Comparison of ENCODE assay signal across 30 cellular contexts in genomic region chr21:46149205-46149901, GRCh38. TPM values are rescaled to one million over a fixed set of nuclear protein-coding genes. Genes with fewer than 3 reads are reported as not detected.
DNase-seq lines count a peak whose midpoint lies in the region; ATAC-seq and TF ChIP-seq lines count a peak whose summit lies in the region.
"Had no signal": no experiment of that assay in that cellular context is flagged by ENCODE, and none has a peak within 500 bp of the region (broad histone marks: within the 10 kb centered on the region; RNA-seq: fewer than 3 reads in every experiment).

No MANE protein-coding gene starts in this region.

- no peaks in the 10 kb centered on the region for H3K9me3 ChIP-seq in uterus
- H3K9me3 ChIP-seq: adrenal gland, breast epithelium, colonic mucosa, lower lobe of right lung, neutrophil, thyroid gland had no signal

- peaks cover 4% of the 10 kb centered on the region for H3K4me1 Mint-ChIP-seq in activated CD4-positive, alpha-beta T cell treated with anti-CD3 and anti-CD28 coated beads for 36 hours
- H3K4me1 Mint-ChIP-seq in glutamatergic neuron (ENCODE audit: low read depth, unreplicated experiment) (peaks cover 5% of the 10 kb centered on the region), neural crest cell (peaks cover 10% of the 10 kb centered on the region)

- no peak overlapping the region for H3K27ac ChIP-seq in uterus
- no peak overlapping the region for H3K27ac ChIP-seq in brain microvascular endothelial cell
- H3K27ac ChIP-seq: adrenal gland, breast epithelium, colonic mucosa, lower lobe of right lung, neutrophil, thyroid gland had no signal

- POLR2A ChIA-PET in activated CD4-positive, alpha-beta T cell treated with anti-CD3 and anti-CD28 coated beads for 36 hours (lab: Charles Lee) = no interaction called here

- H3K27ac Mint-ChIP-seq in activated CD4-positive, alpha-beta T cell treated with anti-CD3 and anti-CD28 coated beads for 36 hours = no peak overlapping the region
- H3K27ac Mint-ChIP-seq in glutamatergic neuron (ENCODE audit: unreplicated experiment) = peak overlapping the region; percentile 4
- no peak overlapping the region for H3K27ac Mint-ChIP-seq in neural crest cell (ENCODE audit: unreplicated experiment)
- H3K27ac Mint-ChIP-seq: effector memory CD8-positive, alpha-beta T cell; stimulated activated naive CD8-positive, alpha-beta T cell treated with anti-CD3 and anti-CD28 coated beads, Interleukin-15, Interleukin-2, amounts not matched to agents 100 ng/mL and 50 ng/mL, for 24 hours had no signal

- TF ChIP-seq POLR2A in uterus (IDR thresholded peaks at IDR 0.05) = no peak

- intact Hi-C loops in activated CD4-positive, alpha-beta T cell treated with anti-CD3 and anti-CD28 coated beads for 36 hours (cut with DNase I, micrococcal nuclease) = no loop called here
- intact Hi-C loops in uterus (cut with DNase I; ENCODE audit: low total_unique reads) = no loop called here

- H3K27me3 ChIP-seq in uterus (no peaks in the 10 kb centered on the region), brain microvascular endothelial cell (replicated peaks) (no peaks in the 10 kb centered on the region)
- H3K27me3 ChIP-seq: adrenal gland, breast epithelium, colonic mucosa, neutrophil, thyroid gland had no signal

- no peaks in the 10 kb centered on the region for H3K9me3 Mint-ChIP-seq in activated CD4-positive, alpha-beta T cell treated with anti-CD3 and anti-CD28 coated beads for 36 hours (ENCODE audit: low read depth)
- H3K9me3 Mint-ChIP-seq in glutamatergic neuron (ENCODE audit: unreplicated experiment) (peaks cover 12% of the 10 kb centered on the region), neural crest cell (no peaks in the 10 kb centered on the region)
- H3K9me3 Mint-ChIP-seq: activated T-cell treated with anti-CD3 and anti-CD28 coated beads, Interleukin-2, amount 50 U/mL, for 4 hours; CD4-positive, alpha-beta memory T cell; effector memory CD8-positive, alpha-beta T cell; immature natural killer cell; stimulated activated naive CD8-positive, alpha-beta T cell treated with anti-CD3 and anti-CD28 coated beads, Interleukin-15, Interleukin-2, amounts not matched to agents 100 ng/mL and 50 ng/mL, for 24 hours had no signal

- H3K36me3 Mint-ChIP-seq in activated CD4-positive, alpha-beta T cell treated with anti-CD3 and anti-CD28 coated beads for 36 hours (ENCODE audit: low read depth) = no peaks in the 10 kb centered on the region
- H3K36me3 Mint-ChIP-seq in glutamatergic neuron (ENCODE audit: unreplicated experiment) (no peaks in the 10 kb centered on the region), neural crest cell (ENCODE audit: low read depth) (no peaks in the 10 kb centered on the region)
- H3K36me3 Mint-ChIP-seq: CD4-positive, alpha-beta memory T cell; immature natural killer cell had no signal

- H3K36me3 ChIP-seq in uterus (no peaks in the 10 kb centered on the region), brain microvascular endothelial cell (replicated peaks) (no peaks in the 10 kb centered on the region)
- H3K36me3 ChIP-seq: adrenal gland, breast epithelium, colonic mucosa, lower lobe of right lung, neutrophil, thyroid gland had no signal

- ATAC-seq in activated CD4-positive, alpha-beta T cell treated with anti-CD3 and anti-CD28 coated beads for 36 hours = no peak
- no peak for ATAC-seq in HG03460 (IDR thresholded peaks at IDR 0.05; ENCODE audit: unreplicated experiment)
- ATAC-seq: activated T-cell treated with anti-CD3 and anti-CD28 coated beads, Interleukin-2, amount 50 U/mL, for 4 hours; effector memory CD8-positive, alpha-beta T cell; esophagus mucosa; lower lobe of right lung; PC-3 had no signal

- H3K4me3 ChIP-seq in uterus = no peak overlapping the region
- H3K4me3 ChIP-seq in brain microvascular endothelial cell (ENCODE audit: low read depth, low read length) = no peak overlapping the region
- H3K4me3 ChIP-seq: adrenal gland, breast epithelium, colonic mucosa, lower lobe of right lung, thyroid gland had no signal

- H3K27me3 Mint-ChIP-seq in activated CD4-positive, alpha-beta T cell treated with anti-CD3 and anti-CD28 coated beads for 36 hours = no peaks in the 10 kb centered on the region
- H3K27me3 Mint-ChIP-seq in glutamatergic neuron (ENCODE audit: unreplicated experiment) = peaks cover 8% of the 10 kb centered on the region
- H3K27me3 Mint-ChIP-seq in neural crest cell (ENCODE audit: low read depth) = peaks cover 3% of the 10 kb centered on the region
- H3K27me3 Mint-ChIP-seq: CD4-positive, alpha-beta memory T cell; effector memory CD8-positive, alpha-beta T cell; stimulated activated naive CD8-positive, alpha-beta T cell treated with anti-CD3 and anti-CD28 coated beads, Interleukin-15, Interleukin-2, amounts not matched to agents 100 ng/mL and 50 ng/mL, for 24 hours had no signal

- no peak overlapping the region for H3K4me3 Mint-ChIP-seq in activated CD4-positive, alpha-beta T cell treated with anti-CD3 and anti-CD28 coated beads for 36 hours
- no peak overlapping the region for H3K4me3 Mint-ChIP-seq in glutamatergic neuron (ENCODE audit: unreplicated experiment)
- H3K4me3 Mint-ChIP-seq in neural crest cell = peak overlapping the region; percentile 36
- H3K4me3 Mint-ChIP-seq: activated T-cell treated with anti-CD3 and anti-CD28 coated beads, Interleukin-2, amount 50 U/mL, for 4 hours; CD4-positive, alpha-beta memory T cell; effector memory CD8-positive, alpha-beta T cell; immature natural killer cell; stimulated activated naive CD8-positive, alpha-beta T cell treated with anti-CD3 and anti-CD28 coated beads, Interleukin-15, Interleukin-2, amounts not matched to agents 100 ng/mL and 50 ng/mL, for 24 hours had no signal

- DNase-seq in activated CD4-positive, alpha-beta T cell treated with anti-CD3 and anti-CD28 coated beads for 36 hours = peak; percentile 1
- no peak for DNase-seq in activated CD4-positive, alpha-beta T cell treated with anti-CD3 and anti-CD28 coated beads for 1 hour
- DNase-seq in glutamatergic neuron (peak; percentile 14), neural crest cell (ENCODE audit: low read depth, low spot score) (no peak), uterus (peak; percentile 10 to 12), NCI-H446 treated with DMSO at 0.1 percent for 48 hours (lab: John Stamatoyannopoulos, UW) (no peak), brain microvascular endothelial cell (no peak)
- DNase-seq: activated naive CD4-positive, alpha-beta T cell; colonic mucosa; DMS 273 treated with DMSO at 0.1 percent for 48 hours; effector memory CD8-positive, alpha-beta T cell; foreskin melanocyte; hippocampal formation; immature natural killer cell; NCI-H1092; NCI-H2081 treated with DMSO at 0.1 percent for 48 hours; PC-3; SIG-M5; stimulated activated CD4-positive, alpha-beta T cell treated with anti-CD3 and anti-CD28 coated beads, Interleukin-12 subunit alpha, Interleukin-12 subunit beta, amount 100 ng/mL, for 4 hours; stimulated activated CD4-positive, alpha-beta T cell treated with anti-CD3 and anti-CD28 coated beads, Interleukin-4, amount 100 ng/mL, for 4 hours had no signal

- H3K4me1 ChIP-seq in uterus = peaks cover 0 to 4% of the 10 kb centered on the region in 2 donors
- H3K4me1 ChIP-seq: breast epithelium, colonic mucosa had no signal

- TF ChIP-seq CTCF in glutamatergic neuron (IDR thresholded peaks at IDR 0.05; ENCODE audit: partially characterized antibody, unreplicated experiment) (no peak), neural crest cell (conservative IDR thresholded peaks at IDR 0.05) (no peak), uterus (IDR thresholded peaks at IDR 0.05) (no peak), brain microvascular endothelial cell (IDR thresholded peaks at IDR 0.05; ENCODE audit: low read depth, low read length, missing control alignments) (no peak)

- in situ Hi-C loops in brain microvascular endothelial cell (cut with HindIII; ENCODE audit: low pct_ligation_motif_present, low sequenced_read_pairs) = no loop called here

- CTCF ChIA-PET in activated CD4-positive, alpha-beta T cell treated with anti-CD3 and anti-CD28 coated beads for 36 hours (lab: Charles Lee) = interaction anchor here (1.0 kb wide), 1 partner anchor 9 kb away, joined by 3 read pairs; no protein-coding TSS in a partner anchor

RNA-seq across cellular contexts. Expression of gene FTCD, which starts 6.0 kb away (rescaled TPM):
- under 1 TPM; 0.16 to 0.23 TPM for total RNA-seq in activated CD4-positive, alpha-beta T cell treated with anti-CD3 and anti-CD28 coated beads for 36 hours
- total RNA-seq in glutamatergic neuron (ENCODE audit: unreplicated experiment) = 13.4 TPM
- 1.4 and 1.8 TPM in 2 replicates for total RNA-seq in neural crest cell
- 1 to 10 TPM in 2 of 4 donors, not detected in 2; 4.5 to 7.0 TPM for total RNA-seq in uterus

RNA-seq across cellular contexts. Expression of gene SPATC1L, which starts 34.9 kb away (rescaled TPM):
- 10 to 100 TPM in 1 of 2 experiments, 1 to 10 TPM in 1; 8.1 to 13.0 TPM for total RNA-seq in activated CD4-positive, alpha-beta T cell treated with anti-CD3 and anti-CD28 coated beads for 36 hours
- total RNA-seq in glutamatergic neuron (ENCODE audit: unreplicated experiment) (58.7 TPM), neural crest cell (27.5 and 28.1 TPM in 2 replicates), uterus (1 to 10 TPM in 3 of 4 donors, not detected in 1; 4.9 to 10.0 (median 6.4) TPM)

RNA-seq across cellular contexts. Expression of gene COL6A2, which starts 51.4 kb away (rescaled TPM):
- 1 to 10 TPM; 3.3 to 3.4 TPM for total RNA-seq in activated CD4-positive, alpha-beta T cell treated with anti-CD3 and anti-CD28 coated beads for 36 hours
- total RNA-seq in glutamatergic neuron (ENCODE audit: unreplicated experiment) (55.2 TPM), neural crest cell (17.8 and 18.5 TPM in 2 replicates), uterus (1,000 to 10,000 TPM in 2 of 4 donors, 100 to 1,000 TPM in 2; 321 to 1,200 (median 948) TPM)

Comparison
In these comparisons a context has a peak if more than half of its experiments do, and no peak if none do; other contexts are left out.
1. DNase-seq: peak in activated CD4-positive, alpha-beta T cell treated with anti-CD3 and anti-CD28 coated beads for 36 hours (single experiment), glutamatergic neuron (single experiment) and uterus (2 of 2); none in activated CD4-positive, alpha-beta T cell treated with anti-CD3 and anti-CD28 coated beads for 1 hour (single experiment), neural crest cell (single experiment), NCI-H446 treated with DMSO at 0.1 percent for 48 hours (single experiment) and brain microvascular endothelial cell (single experiment).